Comparison of ENCODE assay signal across 8 cellular contexts in the genomic region with DNA sequence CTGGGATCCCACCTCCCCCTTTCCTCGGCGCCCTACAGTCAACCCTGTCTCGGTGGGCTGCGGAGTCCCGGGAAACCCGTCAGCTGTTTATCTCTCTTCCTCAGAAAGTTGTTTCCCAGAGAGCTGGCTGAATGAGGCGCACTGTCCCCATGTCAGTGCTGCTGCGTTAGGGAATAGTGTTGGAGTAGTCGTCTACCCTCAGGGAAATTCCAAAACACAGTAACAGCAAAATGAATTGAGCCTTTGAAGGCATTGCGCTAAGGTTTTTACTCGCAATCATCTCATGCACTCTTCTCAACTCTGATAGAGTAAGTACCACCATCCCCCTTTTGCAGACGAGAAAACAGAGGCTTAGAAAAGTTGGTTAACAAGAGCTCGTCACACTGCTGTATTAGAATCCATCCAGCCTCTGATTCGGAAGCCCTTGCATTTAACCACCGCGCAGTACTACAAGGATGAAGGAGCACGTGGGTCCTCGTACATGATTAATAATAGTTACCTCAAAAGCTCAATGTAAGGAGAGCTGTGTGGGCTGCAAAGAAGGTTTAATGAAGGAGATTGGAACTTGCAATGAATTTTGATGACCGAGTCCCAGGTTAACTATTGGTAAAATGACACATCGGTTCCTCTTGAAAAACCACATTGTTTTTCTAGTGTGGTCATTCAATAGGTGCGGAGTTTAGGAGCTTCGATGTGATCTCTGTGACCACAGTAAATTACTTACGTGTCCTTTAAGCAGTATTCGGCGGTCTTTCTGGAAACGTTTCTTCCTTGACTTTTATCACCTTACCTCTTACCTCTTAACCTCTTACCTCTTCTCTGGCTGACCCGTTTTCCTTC. TPM values are rescaled to one million over a fixed set of nuclear protein-coding genes. Genes with fewer than 3 reads are reported as not detected.
A peak's percentile ranks its signal among the peaks of the same experiment; 100 is the strongest.
DNase-seq lines count a peak whose midpoint lies in the region; ATAC-seq and TF ChIP-seq lines count a peak whose summit lies in the region.

No MANE protein-coding gene starts in this region.

- H3K4me3 ChIP-seq in ACC112 (ENCODE audit: low read depth, low read length) (peak overlapping the region; percentile 90), duodenal mucosa (ENCODE audit: low read depth in 1 of 2, low read length in 2 of 2) (peak overlapping the region; percentile 91 to 93), transverse colon (peak overlapping the region; percentile 23 to 93 (median 68))

- H3K9me3 Mint-ChIP-seq in T-cell (no peaks in the 10 kb centered on the region), mesothelial cell of epicardium (no peaks in the 10 kb centered on the region)

- H3K4me3 Mint-ChIP-seq in T-cell (peak overlapping the region; percentile 83 to 90 (median 88)), mesothelial cell of epicardium (peak overlapping the region; percentile 83)

- POLR2A ChIA-PET in T-cell (lab: Charles Lee), result interaction anchor here (0.5 to 4.5 kb wide), 10 partner anchors 12 to 1735 kb away, joined by 3 to 27 read pairs (median 5); a partner anchor contains a TSS

- H3K36me3 ChIP-seq in ACC112 (ENCODE audit: insufficient read depth, low read length), result no peaks in the 10 kb centered on the region
- no peaks in the 10 kb centered on the region for H3K36me3 ChIP-seq in duodenal mucosa (ENCODE audit: control insufficient read depth in 1 of 2, insufficient read depth in 2 of 2, low read length in 2 of 2)
- H3K36me3 ChIP-seq in transverse colon, result no peaks in the 10 kb centered on the region

- peak overlapping the region; percentile 71 to 80 for H3K9ac ChIP-seq in duodenal mucosa (ENCODE audit: low read depth in 1 of 2, low read length in 2 of 2)

- H3K27ac Mint-ChIP-seq in T-cell (peak overlapping the region; percentile 75 to 88), mesothelial cell of epicardium (peak overlapping the region; percentile 84)

- intact Hi-C loops in transverse colon (cut with DNase I; ENCODE audit: low total_unique reads), result no loop called here

- TF ChIP-seq CTCF in GM10266 (IDR thresholded peaks at IDR 0.05; ENCODE audit: control insufficient read depth, insufficient read depth, low read depth, missing control alignments), result no peak
- TF ChIP-seq CTCF in mesothelial cell of epicardium (IDR thresholded peaks at IDR 0.05; ENCODE audit: unreplicated experiment), result no peak
- no peak for TF ChIP-seq CTCF in transverse colon (IDR thresholded peaks at IDR 0.05)

- H3K27me3 Mint-ChIP-seq in T-cell (no peaks in the 10 kb centered on the region), mesothelial cell of epicardium (ENCODE audit: low read depth) (peaks cover 8% of the 10 kb centered on the region)

- H3K27me3 ChIP-seq in ACC112 (ENCODE audit: insufficient read depth, low read length), result no peaks in the 10 kb centered on the region
- no peaks in the 10 kb centered on the region for H3K27me3 ChIP-seq in duodenal mucosa (ENCODE audit: control insufficient read depth in 1 of 2, insufficient read depth in 2 of 2, low read length in 2 of 2)
- no peaks in the 10 kb centered on the region for H3K27me3 ChIP-seq in transverse colon

- TF ChIP-seq POLR2A in transverse colon (IDR thresholded peaks at IDR 0.05), result no peak

- H2AFZ ChIP-seq in ACC112 (ENCODE audit: low read length, unreplicated experiment), result peak overlapping the region; percentile 92

- H3K9me3 ChIP-seq in duodenal mucosa (ENCODE audit: control insufficient read depth in 1 of 2, low read length in 2 of 2) (no peaks in the 10 kb centered on the region), transverse colon (no peaks in the 10 kb centered on the region)

- in situ Hi-C loops in transverse colon (cut with MboI; ENCODE audit: low pct_ligation_motif_present in 1 of 4, low pct_unique_long_range_greater_than_20kb in 1 of 4, low sequenced_read_pairs in 3 of 4), result no loop called here

- H3K79me2 ChIP-seq in ACC112 (ENCODE audit: control insufficient read depth, insufficient read depth, low read length, unreplicated experiment), result peaks cover 31% of the 10 kb centered on the region

- ATAC-seq in HG03066 (IDR thresholded peaks at IDR 0.05; ENCODE audit: low read depth, unreplicated experiment), result peak; percentile 6
- peak in 1 of 4 experiments; percentile 1 for ATAC-seq in T-cell (replicated peaks in 1 of 4)

- H3K4me1 Mint-ChIP-seq in T-cell, result peaks cover 35 to 48% (median 44%) of the 10 kb centered on the region in 3 donors
- H3K4me1 Mint-ChIP-seq in mesothelial cell of epicardium, result peaks cover 27% of the 10 kb centered on the region

- H3K4me1 ChIP-seq in ACC112 (ENCODE audit: control insufficient read depth, insufficient read depth, low read length, unreplicated experiment) (peaks cover 21% of the 10 kb centered on the region), duodenal mucosa (ENCODE audit: control insufficient read depth in 1 of 2, insufficient read depth in 2 of 2, low read length in 2 of 2) (peaks cover 19 to 30% of the 10 kb centered on the region in 2 donors), transverse colon (peaks cover 0 to 48% (median 25%) of the 10 kb centered on the region in 4 donors)

- TF ChIP-seq EP300 in transverse colon (IDR thresholded peaks at IDR 0.05; ENCODE audit: low read depth), result no peak

- H3K36me3 Mint-ChIP-seq in T-cell (no peaks in the 10 kb centered on the region), mesothelial cell of epicardium (no peaks in the 10 kb centered on the region)

- 2 to 5% methylated on average over 14 to 27 of the region's 27 CpGs for WGBS in transverse colon (ENCODE audit: low coverage in 1 of 2), 2 donors

- DNase-seq in GM10266 (ENCODE audit: extremely low spot score) (peak; percentile 24), T-cell (peak in 5 of 34 experiments; percentile 4 to 10 (median 8)), mesothelial cell of epicardium (ENCODE audit: low spot score in 2 of 2, unreplicated experiment in 2 of 2) (no peak), transverse colon (peak; percentile 13), HuH-7 (ENCODE audit: low spot score) (no peak)

- H3K27ac ChIP-seq in ACC112 (ENCODE audit: low read depth, low read length), result peak overlapping the region; percentile 41
- peak overlapping the region; percentile 43 for H3K27ac ChIP-seq in duodenal mucosa (ENCODE audit: low read depth, low read length)
- peak overlapping the region; percentile 95 to 97 (median 96) for H3K27ac ChIP-seq in transverse colon

- CTCF ChIA-PET in T-cell (lab: Charles Lee), result interaction anchor here (1.0 to 1.6 kb wide), 6 partner anchors 10 to 286 kb away, joined by 3 to 5 read pairs (median 4); no protein-coding TSS in a partner anchor

RNA-seq across cellular contexts. Expression of a gene that starts 0.8 kb away (rescaled TPM):
- total RNA-seq in T-cell (10 to 100 TPM; 21.0 to 44.1 (median 39.1) TPM), mesothelial cell of epicardium (25.4 to 32.4 TPM (median 26.7 TPM) in 3 replicates), transverse colon (10 to 100 TPM; 28.1 to 57.0 (median 42.7) TPM)

Comparison
In these comparisons a context has a peak if more than half of its experiments do, and no peak if none do; other contexts are left out.
1. H3K27ac ChIP-seq: peak in every context shown above with its lines; median percentile 96 in transverse colon; 43 in duodenal mucosa; 41 in ACC112.
2. DNase-seq: peak in GM10266 (single experiment) and transverse colon (single experiment); none in mesothelial cell of epicardium (0 of 2) and HuH-7 (single experiment).
3. Peak in every context shown above with its lines, with median percentiles within 50 percentile points of each other: H3K4me3 ChIP-seq.